11 cellular contexts compared by ENCODE assay signal in the genomic region with DNA sequence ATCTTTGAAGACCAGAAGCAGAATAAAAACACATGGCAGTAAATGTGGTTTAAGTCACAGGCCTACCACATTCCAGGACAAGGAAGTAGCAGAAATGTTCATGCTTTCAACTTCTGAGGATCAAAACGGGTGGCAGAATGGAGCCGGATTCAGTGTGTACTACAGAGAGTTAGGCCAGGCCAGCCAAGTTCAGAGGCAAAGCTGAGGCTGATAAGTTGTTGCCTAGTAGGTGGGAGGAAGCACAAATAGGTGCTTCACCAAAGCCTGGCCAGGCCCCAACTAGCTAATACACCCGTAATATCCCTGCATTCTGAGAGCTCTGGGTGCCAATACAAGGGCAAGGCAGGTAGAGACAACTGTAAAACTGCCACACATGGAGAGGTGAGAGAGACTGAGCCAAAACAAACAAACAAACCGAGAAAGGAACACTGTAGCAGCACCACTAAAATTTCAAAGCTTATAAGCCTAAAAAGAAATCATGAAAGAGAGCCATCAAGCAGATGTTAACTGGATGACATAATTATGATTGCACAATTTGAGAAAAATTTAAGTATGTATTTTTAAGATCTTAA.
DNase-seq lines count a peak whose midpoint lies in the region; ATAC-seq and TF ChIP-seq lines count a peak whose summit lies in the region.
"Had no signal": no experiment of that assay in that cellular context is flagged by ENCODE, and none has a peak within 500 bp of the region (broad histone marks: within the 10 kb centered on the region; RNA-seq: fewer than 3 reads in every experiment).

No MANE protein-coding gene starts in this region.

- H3K4me3 ChIP-seq in SK-N-SH (ENCODE audit: low read depth in 2 of 2, low read length in 1 of 2): no peak overlapping the region
- H3K4me3 ChIP-seq in SJCRH30: no peak overlapping the region
- H3K4me3 ChIP-seq in right atrium auricular region: no peak overlapping the region
- no peak overlapping the region for H3K4me3 ChIP-seq in upper lobe of right lung

- peaks cover 19% of the 10 kb centered on the region for H3F3A ChIP-seq in SK-N-SH (replicated peaks; ENCODE audit: insufficient read depth)

- intact Hi-C loops in upper lobe of right lung (cut with DNase I): no loop called here

- H3K4me1 ChIP-seq in SK-N-SH (ENCODE audit: control insufficient read depth in 1 of 2, insufficient read depth in 2 of 2, low read depth in 1 of 2, low read length in 1 of 2): no peaks in the 10 kb centered on the region; a peak in 2 of 4 replicates
- H3K4me1 ChIP-seq in SJCRH30: peaks cover 17% of the 10 kb centered on the region
- peaks cover 0 to 7% of the 10 kb centered on the region in 2 donors for H3K4me1 ChIP-seq in right atrium auricular region
- H3K4me1 ChIP-seq in upper lobe of right lung: no peaks in the 10 kb centered on the region

- H3K9me3 ChIP-seq in SK-N-SH (no peaks in the 10 kb centered on the region), SJCRH30 (replicated peaks) (no peaks in the 10 kb centered on the region), right atrium auricular region (no peaks in the 10 kb centered on the region), upper lobe of right lung (no peaks in the 10 kb centered on the region)

- H3K27me3 ChIP-seq in SK-N-SH (ENCODE audit: insufficient read depth): no peaks in the 10 kb centered on the region
- no peaks in the 10 kb centered on the region for H3K27me3 ChIP-seq in SJCRH30
- H3K27me3 ChIP-seq in right atrium auricular region: no peaks in the 10 kb centered on the region
- no peaks in the 10 kb centered on the region for H3K27me3 ChIP-seq in upper lobe of right lung

- no peak overlapping the region for H3K9ac ChIP-seq in SK-N-SH

- CTCF ChIA-PET in SK-N-SH (lab: Yijun Ruan, JAX): no interaction called here

- no peak for TF ChIP-seq CTCF in SK-N-SH (IDR thresholded peaks at IDR 0.05)
- no peak for TF ChIP-seq CTCF in right atrium auricular region (IDR thresholded peaks at IDR 0.05)
- no peak for TF ChIP-seq CTCF in upper lobe of right lung (IDR thresholded peaks at IDR 0.05)

- H3K36me3 ChIP-seq in SK-N-SH (replicated peaks in 1 of 2; ENCODE audit: control insufficient read depth in 1 of 2, insufficient read depth in 2 of 2, low read length in 1 of 2): no peaks in the 10 kb centered on the region
- no peaks in the 10 kb centered on the region for H3K36me3 ChIP-seq in SJCRH30
- no peaks in the 10 kb centered on the region for H3K36me3 ChIP-seq in right atrium auricular region
- no peaks in the 10 kb centered on the region for H3K36me3 ChIP-seq in upper lobe of right lung

- DNase-seq in SK-N-SH: peak; percentile 4
- DNase-seq in SJCRH30: peak; percentile 30 to 51
- DNase-seq in right atrium auricular region (ENCODE audit: low spot score): no peak
- peak; percentile 58 for DNase-seq in upper lobe of right lung
- DNase-seq in dedifferentiated amniotic fluid mesenchymal stem cell (ENCODE audit: extremely low spot score): no peak
- no peak for DNase-seq in activated CD8-positive, alpha-beta memory T cell treated with anti-CD3 and anti-CD28 coated beads for 24 hours
- DNase-seq: activated CD4-positive, alpha-beta T cell treated with anti-CD3 and anti-CD28 coated beads for 36 hours; amniotic stem cell had no signal

- H2AFZ ChIP-seq in SK-N-SH (ENCODE audit: low read depth): peak overlapping the region; percentile 50; the same call in 1 of the 2 replicates

- TF ChIP-seq EP300 in SK-N-SH (IDR thresholded peaks at IDR 0.05; ENCODE audit: borderline replicate concordance in 1 of 2, low read depth in 1 of 2, low read length in 1 of 2): no peak

- POLR2A ChIA-PET in SK-N-SH (lab: Yijun Ruan, JAX): no interaction called here

- TF ChIP-seq RAD21 in SK-N-SH (IDR thresholded peaks at IDR 0.05; ENCODE audit: low read length): no peak

- no peaks in the 10 kb centered on the region for H3K9me2 ChIP-seq in SK-N-SH

- ATAC-seq in SK-N-SH treated with all-trans-retinoic acid at 6 μM for 48 hours: no peak; the same call in 1 of the 3 replicates
- ATAC-seq in upper lobe of right lung: peak; percentile 69
- no peak for ATAC-seq in HG02840 (IDR thresholded peaks at IDR 0.05; ENCODE audit: low FRiP score, unreplicated experiment)
- ATAC-seq: activated CD4-positive, alpha-beta T cell treated with anti-CD3 and anti-CD28 coated beads for 36 hours had no signal

- H4K20me1 ChIP-seq in SK-N-SH (ENCODE audit: insufficient read depth): no peaks in the 10 kb centered on the region

- H3K4me2 ChIP-seq in SK-N-SH: no peak overlapping the region

- H3K27ac ChIP-seq in SK-N-SH (ENCODE audit: low read depth in 2 of 2, low read length in 1 of 2): peak overlapping the region in 1 of 2 experiments; percentile 34; a peak in 1 of 4 replicates
- peak overlapping the region; percentile 16; the same call in 1 of the 2 replicates for H3K27ac ChIP-seq in SJCRH30
- peak overlapping the region; percentile 18 to 53 for H3K27ac ChIP-seq in right atrium auricular region
- no peak overlapping the region for H3K27ac ChIP-seq in upper lobe of right lung
- H3K27ac ChIP-seq: HL-60 had no signal

- 86% methylated on average over 4 of the region's 4 CpGs for WGBS in SK-N-SH (ENCODE audit: low lambda C conversion rate)

- no peaks in the 10 kb centered on the region for H3K79me2 ChIP-seq in SK-N-SH (ENCODE audit: insufficient read depth)

TF ChIP-seq in SK-N-SH, 30 proteins besides CTCF, POLR2A, EP300 and RAD21:
- no peak for TF ChIP-seq RXRA (IDR thresholded peaks at IDR 0.05; ENCODE audit: borderline replicate concordance, low read depth)
- peak; percentile 38; the same call in 1 of the 2 replicates for TF ChIP-seq TCF12 (IDR thresholded peaks at IDR 0.05)
- no peak for TF ChIP-seq YY1 (IDR thresholded peaks at IDR 0.05; ENCODE audit: low read depth)
- no peak for TF ChIP-seq CHD2 (IDR thresholded peaks at IDR 0.05; ENCODE audit: low read length, partially characterized antibody)
- no peak for TF ChIP-seq MXI1 (IDR thresholded peaks at IDR 0.05; ENCODE audit: low read depth, low read length)
- TF ChIP-seq, protein P1, sequence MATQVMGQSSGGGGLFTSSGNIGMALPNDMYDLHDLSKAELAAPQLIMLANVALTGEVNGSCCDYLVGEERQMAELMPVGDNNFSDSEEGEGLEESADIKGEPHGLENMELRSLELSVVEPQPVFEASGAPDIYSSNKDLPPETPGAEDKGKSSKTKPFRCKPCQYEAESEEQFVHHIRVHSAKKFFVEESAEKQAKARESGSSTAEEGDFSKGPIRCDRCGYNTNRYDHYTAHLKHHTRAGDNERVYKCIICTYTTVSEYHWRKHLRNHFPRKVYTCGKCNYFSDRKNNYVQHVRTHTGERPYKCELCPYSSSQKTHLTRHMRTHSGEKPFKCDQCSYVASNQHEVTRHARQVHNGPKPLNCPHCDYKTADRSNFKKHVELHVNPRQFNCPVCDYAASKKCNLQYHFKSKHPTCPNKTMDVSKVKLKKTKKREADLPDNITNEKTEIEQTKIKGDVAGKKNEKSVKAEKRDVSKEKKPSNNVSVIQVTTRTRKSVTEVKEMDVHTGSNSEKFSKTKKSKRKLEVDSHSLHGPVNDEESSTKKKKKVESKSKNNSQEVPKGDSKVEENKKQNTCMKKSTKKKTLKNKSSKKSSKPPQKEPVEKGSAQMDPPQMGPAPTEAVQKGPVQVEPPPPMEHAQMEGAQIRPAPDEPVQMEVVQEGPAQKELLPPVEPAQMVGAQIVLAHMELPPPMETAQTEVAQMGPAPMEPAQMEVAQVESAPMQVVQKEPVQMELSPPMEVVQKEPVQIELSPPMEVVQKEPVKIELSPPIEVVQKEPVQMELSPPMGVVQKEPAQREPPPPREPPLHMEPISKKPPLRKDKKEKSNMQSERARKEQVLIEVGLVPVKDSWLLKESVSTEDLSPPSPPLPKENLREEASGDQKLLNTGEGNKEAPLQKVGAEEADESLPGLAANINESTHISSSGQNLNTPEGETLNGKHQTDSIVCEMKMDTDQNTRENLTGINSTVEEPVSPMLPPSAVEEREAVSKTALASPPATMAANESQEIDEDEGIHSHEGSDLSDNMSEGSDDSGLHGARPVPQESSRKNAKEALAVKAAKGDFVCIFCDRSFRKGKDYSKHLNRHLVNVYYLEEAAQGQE (IDR thresholded peaks at IDR 0.05; ENCODE audit: low read depth, low read length): no peak
- TF ChIP-seq ELF1 (IDR thresholded peaks at IDR 0.05): 0 out of 2 replicates have a peak, but pooled peaks have one; percentile 28
TF ChIP-seq in SK-N-SH: peak in this region for 2.

TF ChIP-seq in SK-N-SH treated with all-trans-retinoic acid at 6 μM for 48 hours, 23 proteins besides CTCF, POLR2A, EP300 and RAD21 (continues in another document):
- TF ChIP-seq, protein P2, sequence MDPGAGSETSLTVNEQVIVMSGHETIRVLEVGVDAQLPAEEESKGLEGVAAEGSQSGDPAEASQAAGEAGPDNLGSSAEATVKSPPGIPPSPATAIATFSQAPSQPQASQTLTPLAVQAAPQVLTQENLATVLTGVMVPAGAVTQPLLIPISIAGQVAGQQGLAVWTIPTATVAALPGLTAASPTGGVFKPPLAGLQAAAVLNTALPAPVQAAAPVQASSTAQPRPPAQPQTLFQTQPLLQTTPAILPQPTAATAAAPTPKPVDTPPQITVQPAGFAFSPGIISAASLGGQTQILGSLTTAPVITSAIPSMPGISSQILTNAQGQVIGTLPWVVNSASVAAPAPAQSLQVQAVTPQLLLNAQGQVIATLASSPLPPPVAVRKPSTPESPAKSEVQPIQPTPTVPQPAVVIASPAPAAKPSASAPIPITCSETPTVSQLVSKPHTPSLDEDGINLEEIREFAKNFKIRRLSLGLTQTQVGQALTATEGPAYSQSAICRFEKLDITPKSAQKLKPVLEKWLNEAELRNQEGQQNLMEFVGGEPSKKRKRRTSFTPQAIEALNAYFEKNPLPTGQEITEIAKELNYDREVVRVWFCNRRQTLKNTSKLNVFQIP (CRISPR knock-in tag; IDR thresholded peaks at IDR 0.05; ENCODE audit: borderline replicate concordance, low read depth): no peak
- TF ChIP-seq ESRRG (CRISPR knock-in tag; IDR thresholded peaks at IDR 0.05): no peak
- TF ChIP-seq ZFP30 (CRISPR knock-in tag; IDR thresholded peaks at IDR 0.05): no peak
- TF ChIP-seq, protein P3, sequence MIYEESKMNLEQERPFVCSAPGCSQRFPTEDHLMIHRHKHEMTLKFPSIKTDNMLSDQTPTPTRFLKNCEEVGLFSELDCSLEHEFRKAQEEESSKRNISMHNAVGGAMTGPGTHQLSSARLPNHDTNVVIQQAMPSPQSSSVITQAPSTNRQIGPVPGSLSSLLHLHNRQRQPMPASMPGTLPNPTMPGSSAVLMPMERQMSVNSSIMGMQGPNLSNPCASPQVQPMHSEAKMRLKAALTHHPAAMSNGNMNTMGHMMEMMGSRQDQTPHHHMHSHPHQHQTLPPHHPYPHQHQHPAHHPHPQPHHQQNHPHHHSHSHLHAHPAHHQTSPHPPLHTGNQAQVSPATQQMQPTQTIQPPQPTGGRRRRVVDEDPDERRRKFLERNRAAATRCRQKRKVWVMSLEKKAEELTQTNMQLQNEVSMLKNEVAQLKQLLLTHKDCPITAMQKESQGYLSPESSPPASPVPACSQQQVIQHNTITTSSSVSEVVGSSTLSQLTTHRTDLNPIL (CRISPR knock-in tag; IDR thresholded peaks at IDR 0.05; ENCODE audit: low read depth): no peak
- no peak for TF ChIP-seq PPARA (CRISPR knock-in tag; IDR thresholded peaks at IDR 0.05; ENCODE audit: borderline replicate concordance)
- no peak for TF ChIP-seq TOX (CRISPR knock-in tag; IDR thresholded peaks at IDR 0.05; ENCODE audit: borderline replicate concordance)
- TF ChIP-seq RARB (CRISPR knock-in tag; IDR thresholded peaks at IDR 0.05): no peak

Comparison
In these comparisons a context has a peak if more than half of its experiments do, and no peak if none do; other contexts are left out.
1. DNase-seq: peak in SK-N-SH (single experiment), SJCRH30 (2 of 2) and upper lobe of right lung (single experiment); none in right atrium auricular region (single experiment), dedifferentiated amniotic fluid mesenchymal stem cell (single experiment) and activated CD8-positive, alpha-beta memory T cell treated with anti-CD3 and anti-CD28 coated beads for 24 hours (single experiment).